In genomic region chr2:120463527-120463926, GRCh38 we compare ENCODE assay signal across 1 cellular context.
TF ChIP-seq lines count a peak whose summit lies in the region.

No MANE protein-coding gene starts in this region.

TF ChIP-seq in A549, 52 proteins besides CTCF, POLR2A, EP300 and RAD21:
- no peak for TF ChIP-seq ESRRA (IDR thresholded peaks at IDR 0.05; ENCODE audit: borderline replicate concordance, low read length)
- no peak for TF ChIP-seq ZC3H11A (IDR thresholded peaks at IDR 0.05)
- TF ChIP-seq NFE2L2 (conservative IDR thresholded peaks at IDR 0.05; ENCODE audit: low read length): no peak
- TF ChIP-seq BHLHE40 (IDR thresholded peaks at IDR 0.05; ENCODE audit: low read depth, low read length): no peak
- no peak for TF ChIP-seq RFX5 (IDR thresholded peaks at IDR 0.05)
- no peak for TF ChIP-seq HDAC2 (IDR thresholded peaks at IDR 0.05)
- no peak for TF ChIP-seq HMGXB4 (CRISPR knock-in tag; IDR thresholded peaks at IDR 0.05; ENCODE audit: borderline replicate concordance)
- TF ChIP-seq FOSL2 (IDR thresholded peaks at IDR 0.05): no peak
- no peak for TF ChIP-seq FOSL2 (CRISPR knock-in tag; IDR thresholded peaks at IDR 0.05)
- TF ChIP-seq HOXB5 (CRISPR knock-in tag; IDR thresholded peaks at IDR 0.05): no peak
- TF ChIP-seq ATOH8 (CRISPR knock-in tag; IDR thresholded peaks at IDR 0.05; ENCODE audit: low read depth): no peak
- no peak for TF ChIP-seq FOSB (CRISPR knock-in tag; IDR thresholded peaks at IDR 0.05)
- no peak for TF ChIP-seq SMC3 (IDR thresholded peaks at IDR 0.05)
- no peak for TF ChIP-seq HES2 (IDR thresholded peaks at IDR 0.05)
- no peak for TF ChIP-seq CEBPB (IDR thresholded peaks at IDR 0.05)
